8 cellular contexts compared by ENCODE assay signal in the genomic region with DNA sequence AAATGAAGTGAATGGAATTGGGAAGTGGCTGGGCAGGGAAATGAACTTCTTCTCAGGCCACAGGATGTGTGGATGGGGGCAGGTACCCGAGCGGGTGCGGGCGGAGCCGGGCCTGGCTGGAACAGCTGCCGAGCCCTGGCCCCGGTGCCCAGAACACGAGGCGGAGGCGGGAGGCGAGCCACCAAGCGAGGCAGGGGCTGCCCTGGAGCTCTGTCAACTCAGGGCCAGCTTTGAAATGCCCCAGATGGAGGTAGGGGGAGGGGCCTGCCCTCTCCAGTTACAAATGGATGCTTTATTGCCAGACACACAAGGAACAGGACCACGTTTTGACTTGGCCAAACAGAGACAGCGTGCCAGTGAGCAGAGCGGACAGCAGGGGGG.
DNase-seq lines count a peak whose midpoint lies in the region; ATAC-seq and TF ChIP-seq lines count a peak whose summit lies in the region.

No MANE protein-coding gene starts in this region.

- 88 to 93% methylated on average over 7 to 15 of the region's 15 CpGs for WGBS in endodermal cell (ENCODE audit: insufficient coverage in 1 of 2, insufficient read length in 1 of 2), 2 experiments

- no peaks in the 10 kb centered on the region for H3K27me3 Mint-ChIP-seq in endodermal cell (ENCODE audit: insufficient read depth)
- H3K27me3 Mint-ChIP-seq in nephron (ENCODE audit: low read depth), result no peaks in the 10 kb centered on the region

- no peaks in the 10 kb centered on the region for H3K27me3 ChIP-seq in endodermal cell (ENCODE audit: control insufficient read depth, insufficient read depth, low read length, poor library complexity, severe bottlenecking)

- H3K4me1 Mint-ChIP-seq in endodermal cell (peaks cover 7% of the 10 kb centered on the region), nephron (peaks cover 20% of the 10 kb centered on the region)

- no peaks in the 10 kb centered on the region for H3K4me1 ChIP-seq in endodermal cell (ENCODE audit: control insufficient read depth, insufficient read depth, low read length)

- H3K9me3 ChIP-seq in endodermal cell (ENCODE audit: control insufficient read depth, low read length), result no peaks in the 10 kb centered on the region

- H3K27ac ChIP-seq in endodermal cell (ENCODE audit: low read depth, low read length), result peak overlapping the region; percentile 90

- peak; percentile 6 for DNase-seq in stimulated activated CD4-positive, alpha-beta T cell treated with anti-CD3 and anti-CD28 coated beads, Interleukin-15, amount 100 ng/mL, for 24 hours
- no peak for DNase-seq in stimulated activated CD4-positive, alpha-beta T cell treated with anti-CD3 and anti-CD28 coated beads, Interleukin-2, amount 100 ng/mL, for 48 hours
- DNase-seq in endodermal cell, result no peak
- DNase-seq in AG08396 (ENCODE audit: low spot score), result no peak
- DNase-seq in activated CD4-positive, alpha-beta T cell treated with anti-CD3 and anti-CD28 coated beads, Interleukin-2, amount 50 U/mL, for 48 hours, result no peak
- DNase-seq in SHP77 treated with DMSO at 0.1 percent for 48 hours (lab: John Stamatoyannopoulos, UW), result no peak

- no peak overlapping the region for H3K9ac ChIP-seq in endodermal cell (ENCODE audit: extremely low read depth, low read length, poor library complexity, severe bottlenecking)

- H3K4me3 Mint-ChIP-seq in endodermal cell, result no peak overlapping the region
- no peak overlapping the region for H3K4me3 Mint-ChIP-seq in nephron

- TF ChIP-seq CTCF in endodermal cell (conservative IDR thresholded peaks at IDR 0.05), result no peak
- TF ChIP-seq CTCF in nephron (IDR thresholded peaks at IDR 0.05; ENCODE audit: unreplicated experiment in 3 of 3), result no peak

- H3K9me3 Mint-ChIP-seq in endodermal cell, result no peaks in the 10 kb centered on the region
- no peaks in the 10 kb centered on the region for H3K9me3 Mint-ChIP-seq in nephron

- H3K4me3 ChIP-seq in endodermal cell (ENCODE audit: low read length), result no peak overlapping the region

- ATAC-seq in HG03196 (IDR thresholded peaks at IDR 0.05; ENCODE audit: unreplicated experiment), result no peak

- H3K36me3 Mint-ChIP-seq in endodermal cell (ENCODE audit: low read depth), result peaks cover 16% of the 10 kb centered on the region
- H3K36me3 Mint-ChIP-seq in nephron (ENCODE audit: low read depth), result peaks cover 37% of the 10 kb centered on the region

- no peaks in the 10 kb centered on the region for H3K36me3 ChIP-seq in endodermal cell (ENCODE audit: control insufficient read depth, insufficient read depth, low read length)

- no peak overlapping the region for H3K27ac Mint-ChIP-seq in endodermal cell
- peak overlapping the region in 2 of 3 experiments; percentile 7 to 55 for H3K27ac Mint-ChIP-seq in nephron
